Comparison of ENCODE assay signal across 1 cellular context in the genomic region with DNA sequence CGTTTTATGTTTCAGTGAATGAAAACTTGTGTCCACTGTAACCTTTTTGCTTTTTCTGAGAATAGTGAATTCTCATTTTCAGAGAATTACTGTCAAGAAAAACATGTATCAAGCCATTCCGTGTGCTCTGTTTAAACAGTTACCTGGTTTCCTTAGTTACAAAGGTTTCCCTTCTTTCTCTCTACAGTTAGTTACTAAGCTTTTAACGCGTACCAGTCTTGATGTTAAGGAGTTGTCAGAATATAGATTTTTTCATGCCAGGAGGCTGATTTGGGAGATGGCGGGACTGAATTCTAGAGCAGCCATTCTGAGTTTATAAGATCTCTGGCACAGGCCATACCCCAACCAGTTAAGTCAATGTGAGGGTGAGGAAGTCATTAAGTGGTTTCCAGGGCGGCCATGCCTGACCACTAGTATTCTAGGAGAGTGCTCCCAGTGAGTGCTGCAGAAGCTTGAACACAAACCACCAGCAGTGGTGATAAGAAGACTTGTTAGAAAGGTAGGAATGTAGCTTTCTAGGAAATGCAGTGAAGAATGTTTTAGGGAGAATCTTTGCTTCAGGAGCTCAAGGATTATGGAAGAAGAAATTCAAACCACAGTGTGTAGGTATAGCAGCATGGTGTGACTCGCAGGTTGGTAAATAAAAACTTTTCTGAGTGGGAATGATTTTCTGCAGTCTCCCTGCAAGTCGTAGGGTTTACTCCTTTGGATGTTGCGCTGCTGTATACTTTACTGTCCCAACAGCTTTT.
TF ChIP-seq lines count a peak whose summit lies in the region.

No MANE protein-coding gene starts in this region.

TF ChIP-seq in H1, 55 proteins besides CTCF, POLR2A, EP300 and RAD21:
- TF ChIP-seq, protein P1, sequence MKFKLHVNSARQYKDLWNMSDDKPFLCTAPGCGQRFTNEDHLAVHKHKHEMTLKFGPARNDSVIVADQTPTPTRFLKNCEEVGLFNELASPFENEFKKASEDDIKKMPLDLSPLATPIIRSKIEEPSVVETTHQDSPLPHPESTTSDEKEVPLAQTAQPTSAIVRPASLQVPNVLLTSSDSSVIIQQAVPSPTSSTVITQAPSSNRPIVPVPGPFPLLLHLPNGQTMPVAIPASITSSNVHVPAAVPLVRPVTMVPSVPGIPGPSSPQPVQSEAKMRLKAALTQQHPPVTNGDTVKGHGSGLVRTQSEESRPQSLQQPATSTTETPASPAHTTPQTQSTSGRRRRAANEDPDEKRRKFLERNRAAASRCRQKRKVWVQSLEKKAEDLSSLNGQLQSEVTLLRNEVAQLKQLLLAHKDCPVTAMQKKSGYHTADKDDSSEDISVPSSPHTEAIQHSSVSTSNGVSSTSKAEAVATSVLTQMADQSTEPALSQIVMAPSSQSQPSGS (IDR thresholded peaks at IDR 0.05; ENCODE audit: low read length): 0 out of 2 replicates have a peak, but pooled peaks have one; percentile 37
- TF ChIP-seq TAF7 (optimal IDR thresholded peaks at IDR 0.05; ENCODE audit: borderline replicate concordance, low read depth, low read length) (no peak), BRCA1 (IDR thresholded peaks at IDR 0.05; ENCODE audit: low read depth, low read length) (no peak), TAF1 (IDR thresholded peaks at IDR 0.05; ENCODE audit: low read depth, low read length) (no peak), CEBPB (IDR thresholded peaks at IDR 0.05; ENCODE audit: low read depth, low read length) (no peak), NRF1 (IDR thresholded peaks at IDR 0.05; ENCODE audit: low read depth, low read length) (no peak), SP2 (IDR thresholded peaks at IDR 0.05; ENCODE audit: low read length) (no peak)
